21 cellular contexts compared by ENCODE assay signal in genomic region chr12:4242595-4242994, GRCh38. TPM values are rescaled to one million over a fixed set of nuclear protein-coding genes. Genes with fewer than 3 reads are reported as not detected.
DNase-seq lines count a peak whose midpoint lies in the region; ATAC-seq, FAIRE-seq and TF ChIP-seq lines count a peak whose summit lies in the region.
"Had no signal": no experiment of that assay in that cellular context is flagged by ENCODE, and none has a peak within 500 bp of the region (broad histone marks: within the 10 kb centered on the region; RNA-seq: fewer than 3 reads in every experiment).

No MANE protein-coding gene starts in this region.

- BruUV-seq in HepG2 (replicated peaks; lab: Mats Ljungman, UMichigan), result no TSS peak

- H3K79me2 ChIP-seq in HepG2 (ENCODE audit: insufficient read depth, low read length), result no peaks in the 10 kb centered on the region

- no peak overlapping the region for H2AFZ ChIP-seq in HepG2 (ENCODE audit: low read length)
- H2AFZ ChIP-seq: GM23248 had no signal

- DNase-seq in HepG2 (ENCODE audit: low spot score) (no peak), right lobe of liver (no peak), NB4 (ENCODE audit: low read depth) (peak; percentile 78), esophagus muscularis mucosa (ENCODE audit: extremely low spot score) (peak; percentile 70), pancreas (no peak), left lobe of liver (ENCODE audit: low spot score) (no peak)
- DNase-seq: DMS53, GF-D8, GM23248, NCI-H1092 treated with DMSO at 0.1 percent for 48 hours, NCI-H1436 treated with DMSO at 0.1 percent for 48 hours, NCI-H1930, NCI-H226, NCI-H510A treated with DMSO at 0.1 percent for 48 hours, NCI-H748 treated with DMSO at 0.1 percent for 48 hours had no signal

- H3K27me3 ChIP-seq in HepG2 (ENCODE audit: control insufficient read depth in 1 of 2, insufficient read depth in 2 of 2, low read length in 2 of 2) (peaks cover 3 to 23% of the 10 kb centered on the region in 2 experiments; a peak in 3 of 5 replicates), right lobe of liver (no peaks in the 10 kb centered on the region), esophagus muscularis mucosa (peaks cover 0 to 39% (median 0%) of the 10 kb centered on the region in 4 donors), pancreas (no peaks in the 10 kb centered on the region)

- TF ChIP-seq POLR2A in HepG2 (IDR thresholded peaks at IDR 0.05; ENCODE audit: insufficient read depth in 1 of 2, low read depth in 2 of 2, low read length in 2 of 2) (no peak), right lobe of liver (IDR thresholded peaks at IDR 0.05) (no peak), NB4 (IDR thresholded peaks at IDR 0.05; ENCODE audit: extremely low read depth, insufficient read length) (no peak), esophagus muscularis mucosa (IDR thresholded peaks at IDR 0.05; ENCODE audit: low read depth) (no peak)

- POLR2A ChIA-PET in HepG2 (lab: Yijun Ruan, JAX), result no interaction called here

- intact Hi-C loops in HepG2 (cut with micrococcal nuclease; ENCODE audit: unreplicated experiment), result no loop called here
- intact Hi-C loops in right lobe of liver (cut with DNase I), result no loop called here
- intact Hi-C loops in esophagus muscularis mucosa (cut with DNase I), result no loop called here
- intact Hi-C loops in pancreas (cut with DNase I), result no loop called here

- FAIRE-seq in HepG2 (lab: Jason Lieb, UNC), result no peak
- no peak for FAIRE-seq in pancreas (lab: Jason Lieb, UNC)
- FAIRE-seq: D721Med, GM19239 had no signal

- H3K4me2 ChIP-seq in HepG2 (ENCODE audit: low read depth, low read length), result no peak overlapping the region

- TF ChIP-seq CTCF in HepG2 (CRISPR knock-in tag; IDR thresholded peaks at IDR 0.05), result no peak
- TF ChIP-seq CTCF in right lobe of liver (IDR thresholded peaks at IDR 0.05), result no peak
- TF ChIP-seq CTCF in NB4 (IDR thresholded peaks at IDR 0.05; ENCODE audit: low read depth, low read length), result no peak
- no peak for TF ChIP-seq CTCF in esophagus muscularis mucosa (IDR thresholded peaks at IDR 0.05)
- no peak for TF ChIP-seq CTCF in pancreas (IDR thresholded peaks at IDR 0.05)

- no peaks in the 10 kb centered on the region for H4K20me1 ChIP-seq in HepG2 (ENCODE audit: insufficient read depth, low read length)

- no peak overlapping the region for H3K27ac ChIP-seq in HepG2 (ENCODE audit: extremely low read length, insufficient read depth, low read length)
- H3K27ac ChIP-seq in right lobe of liver, result no peak overlapping the region
- no peak overlapping the region for H3K27ac ChIP-seq in esophagus muscularis mucosa (replicated peaks in 1 of 4)
- no peak overlapping the region for H3K27ac ChIP-seq in pancreas
- H3K27ac ChIP-seq: GM23248 had no signal

- H3K4me1 ChIP-seq in HepG2 (ENCODE audit: insufficient read depth, low read length) (no peaks in the 10 kb centered on the region), right lobe of liver (no peaks in the 10 kb centered on the region), esophagus muscularis mucosa (no peaks in the 10 kb centered on the region), pancreas (no peaks in the 10 kb centered on the region)

- H3K36me3 ChIP-seq in HepG2 (replicated peaks in 1 of 2; ENCODE audit: control insufficient read depth in 1 of 2, insufficient read depth in 2 of 2, low read length in 2 of 2) (no peaks in the 10 kb centered on the region), right lobe of liver (no peaks in the 10 kb centered on the region), esophagus muscularis mucosa (no peaks in the 10 kb centered on the region), pancreas (no peaks in the 10 kb centered on the region)

- in situ Hi-C loops in HepG2 (cut with HindIII; ENCODE audit: extremely low pct_ligation_motif_present, low pct_unique_long_range_greater_than_20kb), result no loop called here

- H3K9me3 ChIP-seq in HepG2 (ENCODE audit: low read length) (no peaks in the 10 kb centered on the region; the same call in 1 of the 2 replicates), right lobe of liver (no peaks in the 10 kb centered on the region), esophagus muscularis mucosa (peaks cover 0 to 20% (median 7%) of the 10 kb centered on the region in 4 donors), pancreas (no peaks in the 10 kb centered on the region)

- H3K4me3 ChIP-seq in HepG2 (replicated peaks in 1 of 3; ENCODE audit: insufficient read depth in 1 of 3, low read depth in 2 of 3, low read length in 3 of 3) (no peak overlapping the region), right lobe of liver (no peak overlapping the region), NB4 (ENCODE audit: low read depth, low read length) (peak overlapping the region; percentile 36), esophagus muscularis mucosa (no peak overlapping the region), pancreas (no peak overlapping the region)
- H3K4me3 ChIP-seq: GM23248 had no signal

- H3K9ac ChIP-seq in HepG2 (ENCODE audit: insufficient read depth, low read depth, low read length), result no peak overlapping the region
- H3K9ac ChIP-seq: GM23248 had no signal

- peak; percentile 46 for ATAC-seq in HepG2
- no peak for ATAC-seq in right lobe of liver
- ATAC-seq in GM18861 (IDR thresholded peaks at IDR 0.05; ENCODE audit: unreplicated experiment), result no peak
- ATAC-seq in pancreas, result no peak
- ATAC-seq in left lobe of liver, result no peak
- ATAC-seq: Panc1, SK-N-SH treated with all-trans-retinoic acid at 6 μM for 48 hours had no signal

- 4% methylated on average over 6 of the region's 10 CpGs for WGBS in HepG2 (ENCODE audit: low lambda C conversion rate)
- 20% methylated on average over 1 of the region's 10 CpGs for WGBS in right lobe of liver (ENCODE audit: insufficient coverage, low coverage, low lambda C conversion rate, missing lambda C conversion rate)
- 74% methylated on average over 9 of the region's 10 CpGs for WGBS in esophagus muscularis mucosa
- 69 to 71% methylated on average over 10 of the region's 10 CpGs for WGBS in pancreas, 2 donors

- TF ChIP-seq RAD21 in HepG2 (CRISPR knock-in tag; IDR thresholded peaks at IDR 0.05), result no peak

- TF ChIP-seq EP300 in HepG2 (IDR thresholded peaks at IDR 0.05; ENCODE audit: low read depth in 2 of 2, low read length in 2 of 2) (no peak), HepG2 (CRISPR knock-in tag; IDR thresholded peaks at IDR 0.05; ENCODE audit: borderline replicate concordance) (no peak), esophagus muscularis mucosa (IDR thresholded peaks at IDR 0.05) (no peak)

- CTCF ChIA-PET in HepG2 (lab: Yijun Ruan, JAX; ENCODE audit: low intra/inter-chr PET ratio, low total read pairs), result no interaction called here

TF ChIP-seq in HepG2, 621 proteins besides CTCF, POLR2A, EP300 and RAD21 (continues in another document):
- TF ChIP-seq NFRKB (IDR thresholded peaks at IDR 0.05) (no peak), RORA (CRISPR knock-in tag; IDR thresholded peaks at IDR 0.05) (no peak), ZNF17 (CRISPR knock-in tag; IDR thresholded peaks at IDR 0.05) (no peak), RELA (CRISPR knock-in tag; IDR thresholded peaks at IDR 0.05) (no peak), ATF6 (CRISPR knock-in tag; conservative IDR thresholded peaks at IDR 0.05) (no peak), ERF (CRISPR knock-in tag; IDR thresholded peaks at IDR 0.05) (no peak)

RNA-seq across cellular contexts. Expression of gene CCND2, which starts 31.0 kb away (rescaled TPM):
- total RNA-seq in HepG2 (2016; rRNA removed; fragmentation: Illumina TruSeq; extraction: Trizol) (1.1 and 1.4 TPM in 2 replicates), right lobe of liver (1 to 10 TPM; 1.1 to 6.2 (median 1.5) TPM), esophagus muscularis mucosa (100 to 1,000 TPM; 101 to 122 (median 111) TPM), pancreas (10 to 100 TPM; 51.5 to 75.6 (median 63.5) TPM), left lobe of liver (3.5 TPM)
- 0.09 and 0.20 TPM in 2 replicates for total RNA-seq in HepG2 (2016; cell fraction: cytosol; rRNA removed; fragmentation: Illumina TruSeq; extraction: Trizol; ENCODE audit: low read depth)
- 1.1 and 1.3 TPM in 2 replicates for total RNA-seq in HepG2 (2016; cell fraction: insoluble cytoplasmic fraction; rRNA removed; fragmentation: Illumina TruSeq; extraction: Trizol)
- total RNA-seq in HepG2 (2016; cell fraction: membrane; rRNA removed; fragmentation: Illumina TruSeq; extraction: Trizol), result 0.28 and 0.34 TPM in 2 replicates
- total RNA-seq in HepG2 (2016; cell fraction: nucleus; rRNA removed; fragmentation: Illumina TruSeq; extraction: Trizol), result 1.3 and 1.4 TPM in 2 replicates
- polyA plus RNA-seq in HepG2 (2011; rRNA removed) (0.61 and 0.90 TPM in 2 replicates), pancreas (1 to 10 TPM; 6.3 to 9.1 TPM)
- polyA plus RNA-seq in HepG2 (2011; cell fraction: cytosol; rRNA removed), result 0.34 and 0.68 TPM in 2 replicates
- 1.3 and 1.6 TPM in 2 replicates for polyA plus RNA-seq in HepG2 (2011; cell fraction: nucleus; rRNA removed)
- polyA plus RNA-seq in HepG2 (2012), result 0.36 and 0.44 TPM in 2 replicates
- polyA plus RNA-seq in HepG2 (2016; cell fraction: cytosol; fragmentation: Illumina TruSeq; extraction: Trizol; ENCODE audit: low read depth), result 0.06 and 0.07 TPM in 2 replicates
- polyA plus RNA-seq in HepG2 (2016; cell fraction: insoluble cytoplasmic fraction; fragmentation: Illumina TruSeq; extraction: Trizol; ENCODE audit: low read depth), result 0.34 and 0.55 TPM in 2 replicates
- polyA plus RNA-seq in HepG2 (2016; cell fraction: membrane; fragmentation: Illumina TruSeq; extraction: Trizol; ENCODE audit: low read depth), result 0.05 and 0.07 TPM in 2 replicates
- 0.85 and 1.2 TPM in 2 replicates for polyA plus RNA-seq in HepG2 (2016; cell fraction: nucleus; fragmentation: Illumina TruSeq; extraction: Trizol; ENCODE audit: insufficient read depth, low read depth)
- 2.3 and 2.5 TPM in 2 replicates for polyA minus RNA-seq in HepG2 (2011; rRNA and poly(A)+ RNA removed; ENCODE audit: low replicate concordance)
- polyA minus RNA-seq in HepG2 (2011; cell fraction: cytosol; rRNA and poly(A)+ RNA removed), result 1.4 and 2.3 TPM in 2 replicates
- polyA minus RNA-seq in HepG2 (2011; cell fraction: nucleus; rRNA and poly(A)+ RNA removed), result 1.3 and 2.0 TPM in 2 replicates
- total RNA-seq: A172 had no signal

Comparison
In these comparisons a context has a peak if more than half of its experiments do, and no peak if none do; other contexts are left out.
1. DNase-seq: peak in NB4 (single experiment) and esophagus muscularis mucosa (single experiment); none in HepG2 (single experiment), right lobe of liver (0 of 3), pancreas (0 of 6) and left lobe of liver (single experiment).
2. RNA of gene CCND2, which starts 31.0 kb away (total RNA-seq): 101 to 122 TPM in esophagus muscularis mucosa and 51.5 to 75.6 TPM in pancreas; 3.5 TPM in left lobe of liver (single experiment), 1.1 to 6.2 TPM in right lobe of liver and 0.09 to 1.4 TPM in HepG2; every median in the first group is over 4 times any median in the second.